12 cellular contexts compared by ENCODE assay signal in the genomic region with DNA sequence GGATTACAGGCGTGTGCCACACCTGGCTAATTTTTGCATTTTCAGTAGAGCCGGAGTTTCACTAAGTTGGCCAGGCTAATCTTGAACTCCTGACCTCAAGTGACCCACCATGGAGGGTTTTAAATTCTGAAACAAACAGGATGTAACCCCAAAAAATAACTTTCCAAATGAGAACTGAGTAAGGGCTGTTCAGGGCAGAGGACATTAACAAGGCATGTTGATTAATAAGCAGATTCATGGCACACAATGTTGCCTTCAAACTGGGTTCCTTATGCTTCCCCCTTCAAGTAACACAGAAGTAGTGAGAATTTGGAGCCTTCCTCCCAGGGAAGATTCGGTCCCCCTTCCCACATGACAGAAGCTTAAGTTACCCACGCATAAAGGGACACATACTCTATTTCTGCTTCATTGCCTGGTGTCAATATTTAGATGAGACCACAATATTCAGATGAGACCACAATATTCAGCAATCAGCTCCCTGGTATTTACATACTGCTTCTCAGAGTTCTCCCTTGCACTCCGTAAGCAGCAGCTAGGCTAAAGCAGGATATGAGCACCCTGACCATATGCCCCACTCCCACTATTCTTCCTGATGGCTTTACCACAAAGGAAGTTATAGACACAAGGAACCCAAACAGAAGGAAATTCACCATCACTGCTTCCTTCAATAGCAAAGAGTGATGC. TPM values are rescaled to one million over a fixed set of nuclear protein-coding genes. Genes with fewer than 3 reads are reported as not detected.
A peak's percentile ranks its signal among the peaks of the same experiment; 100 is the strongest.
DNase-seq lines count a peak whose midpoint lies in the region; ATAC-seq and TF ChIP-seq lines count a peak whose summit lies in the region.
"Had no signal": no experiment of that assay in that cellular context is flagged by ENCODE, and none has a peak within 500 bp of the region (broad histone marks: within the 10 kb centered on the region; RNA-seq: fewer than 3 reads in every experiment).

No MANE protein-coding gene starts in this region.

- no peaks in the 10 kb centered on the region for H3K27me3 Mint-ChIP-seq in activated T-helper 17 cell treated with anti-CD3 and anti-CD28 coated beads, Interleukin-2, amount 50 U/mL, for 72 hours
- no peaks in the 10 kb centered on the region for H3K27me3 Mint-ChIP-seq in Calu3 (ENCODE audit: unreplicated experiment)

- TF ChIP-seq CTCF in esophagus muscularis mucosa (IDR thresholded peaks at IDR 0.05) = no peak
- TF ChIP-seq CTCF in Calu3 (IDR thresholded peaks at IDR 0.05; ENCODE audit: unreplicated experiment) = no peak

- no peaks in the 10 kb centered on the region for H3K9me3 Mint-ChIP-seq in activated T-helper 17 cell treated with anti-CD3 and anti-CD28 coated beads, Interleukin-2, amount 50 U/mL, for 72 hours
- H3K9me3 Mint-ChIP-seq in Calu3 (ENCODE audit: low read depth, unreplicated experiment) = no peaks in the 10 kb centered on the region

- H3K4me1 Mint-ChIP-seq in activated T-helper 17 cell treated with anti-CD3 and anti-CD28 coated beads, Interleukin-2, amount 50 U/mL, for 72 hours = peaks cover 16% of the 10 kb centered on the region
- H3K4me1 Mint-ChIP-seq in Calu3 (ENCODE audit: low read depth, unreplicated experiment) = no peaks in the 10 kb centered on the region

- no peaks in the 10 kb centered on the region for H3K27me3 ChIP-seq in BLaER1 treated with 17β-estradiol and CSF1 and Interleukin-3, amounts not matched to agents 10 nM and 100 nM
- H3K27me3 ChIP-seq in esophagus muscularis mucosa = no peaks in the 10 kb centered on the region
- H3K27me3 ChIP-seq: ascending aorta, stomach had no signal

- H3K36me3 Mint-ChIP-seq in activated T-helper 17 cell treated with anti-CD3 and anti-CD28 coated beads, Interleukin-2, amount 50 U/mL, for 72 hours (ENCODE audit: low read depth) = peaks cover 56% of the 10 kb centered on the region
- H3K36me3 Mint-ChIP-seq in Calu3 (ENCODE audit: insufficient read depth, unreplicated experiment) = peaks cover 28% of the 10 kb centered on the region

- H4K20me1 ChIP-seq in BLaER1 treated with 17β-estradiol and CSF1 and Interleukin-3, amounts not matched to agents 10 nM and 100 nM = peaks cover 10 to 93% (median 69%) of the 10 kb centered on the region in 11 experiments; a peak in 19 of 22 replicates

- BruUV-seq in Calu3 (replicated peaks; lab: Mats Ljungman, UMichigan) = no TSS peak

- TF ChIP-seq POLR2A in esophagus muscularis mucosa (IDR thresholded peaks at IDR 0.05; ENCODE audit: low read depth) = no peak

- no peaks in the 10 kb centered on the region for H3K9me3 ChIP-seq in BLaER1 treated with 17β-estradiol and CSF1 and Interleukin-3, amounts not matched to agents 10 nM and 100 nM (replicated peaks in 1 of 11)
- no peaks in the 10 kb centered on the region for H3K9me3 ChIP-seq in esophagus muscularis mucosa
- H3K9me3 ChIP-seq: ascending aorta, stomach had no signal

- 82% methylated on average over 5 of the region's 5 CpGs for WGBS in esophagus muscularis mucosa

- H3K4me3 ChIP-seq in BLaER1 treated with 17β-estradiol and CSF1 and Interleukin-3, amounts not matched to agents 10 nM and 100 nM = no peak overlapping the region
- H3K4me3 ChIP-seq in esophagus muscularis mucosa = no peak overlapping the region
- H3K4me3 ChIP-seq: ascending aorta, GM23248, stomach had no signal

- H3K4me1 ChIP-seq in BLaER1 treated with 17β-estradiol and CSF1 and Interleukin-3, amounts not matched to agents 10 nM and 100 nM = peaks cover 22 to 37% (median 27%) of the 10 kb centered on the region in 10 experiments
- H3K4me1 ChIP-seq in esophagus muscularis mucosa = no peaks in the 10 kb centered on the region
- H3K4me1 ChIP-seq: ascending aorta, stomach had no signal

- CTCF ChIA-PET in Calu3 (lab: Charles Lee) = no interaction called here

- H3K4me3 Mint-ChIP-seq in activated T-helper 17 cell treated with anti-CD3 and anti-CD28 coated beads, Interleukin-2, amount 50 U/mL, for 72 hours = no peak overlapping the region
- no peak overlapping the region for H3K4me3 Mint-ChIP-seq in Calu3 (ENCODE audit: low read depth, unreplicated experiment)

- H3K27ac Mint-ChIP-seq in activated T-helper 17 cell treated with anti-CD3 and anti-CD28 coated beads, Interleukin-2, amount 50 U/mL, for 72 hours = no peak overlapping the region
- H3K27ac Mint-ChIP-seq in Calu3 (ENCODE audit: unreplicated experiment) = no peak overlapping the region

- DNase-seq in HuH-7.5 (ENCODE audit: low spot score) (no peak), esophagus muscularis mucosa (ENCODE audit: extremely low spot score) (no peak), Calu3 (no peak), pons (ENCODE audit: low spot score) (no peak)
- DNase-seq: activated CD4-positive, alpha-beta T cell treated with anti-CD3 and anti-CD28 coated beads, Interleukin-2, amount 50 U/mL, for 4 hours; GM23248; stomach had no signal

- H3K4me2 ChIP-seq in BLaER1 treated with 17β-estradiol and CSF1 and Interleukin-3, amounts not matched to agents 10 nM and 100 nM = peak overlapping the region; percentile 20 to 72 (median 56)

- peak overlapping the region in 2 of 11 experiments; percentile 11 to 16; a peak in 1 of 22 replicates for H3K27ac ChIP-seq in BLaER1 treated with 17β-estradiol and CSF1 and Interleukin-3, amounts not matched to agents 10 nM and 100 nM
- no peak overlapping the region for H3K27ac ChIP-seq in esophagus muscularis mucosa (replicated peaks in 1 of 4)
- H3K27ac ChIP-seq: ascending aorta, GM23248, stomach had no signal

- ATAC-seq in GM18907 (IDR thresholded peaks at IDR 0.05; ENCODE audit: unreplicated experiment) = peak; percentile 80
- peak; percentile 65 for ATAC-seq in HG02981 (IDR thresholded peaks at IDR 0.05; ENCODE audit: unreplicated experiment)
- ATAC-seq in activated T-helper 17 cell treated with anti-CD3 and anti-CD28 coated beads, Interleukin-2, amount 50 U/mL, for 72 hours (replicated peaks) = peak; percentile 70

- peak overlapping the region in 1 of 11 experiments; percentile 2; a peak in 1 of 22 replicates for H3K9ac ChIP-seq in BLaER1 treated with 17β-estradiol and CSF1 and Interleukin-3, amounts not matched to agents 10 nM and 100 nM
- H3K9ac ChIP-seq: GM23248 had no signal

- peaks cover 48 to 87% (median 64%) of the 10 kb centered on the region in 11 experiments for H3K36me3 ChIP-seq in BLaER1 treated with 17β-estradiol and CSF1 and Interleukin-3, amounts not matched to agents 10 nM and 100 nM
- peaks cover 31 to 61% (median 46%) of the 10 kb centered on the region in 4 donors for H3K36me3 ChIP-seq in esophagus muscularis mucosa

- intact Hi-C loops in esophagus muscularis mucosa (cut with DNase I) (no loop called here), Calu3 (cut with micrococcal nuclease; ENCODE audit: unreplicated experiment) (no loop called here)

- TF ChIP-seq EP300 in esophagus muscularis mucosa (IDR thresholded peaks at IDR 0.05) = no peak

RNA-seq across cellular contexts. Expression of gene GRSF1, which starts 21.4 kb away (rescaled TPM):
- total RNA-seq in activated T-helper 17 cell treated with anti-CD3 and anti-CD28 coated beads, Interleukin-2, amount 50 U/mL, for 72 hours = 10 to 100 TPM; 88.5 to 91.3 TPM
- 10 to 100 TPM; 47.8 to 68.8 (median 53.9) TPM for total RNA-seq in esophagus muscularis mucosa
- 63.0 and 68.7 TPM in 2 replicates for total RNA-seq in Calu3 (2022)
